In genomic region chr9:128203842-128204551, GRCh38 we compare ENCODE assay signal across 8 cellular contexts. TPM values are rescaled to one million over a fixed set of nuclear protein-coding genes. Genes with fewer than 3 reads are reported as not detected.
DNase-seq lines count a peak whose midpoint lies in the region; ATAC-seq and TF ChIP-seq lines count a peak whose summit lies in the region.

No MANE protein-coding gene starts in this region.

- H3K27ac Mint-ChIP-seq in activated CD4-positive, alpha-beta T cell treated with anti-CD3 and anti-CD28 coated beads for 36 hours: no peak overlapping the region
- H3K27ac Mint-ChIP-seq in activated B cell treated with CpG ODN at 0.5 μM for 24 hours: no peak overlapping the region

- H3K4me3 ChIP-seq in parathyroid adenoma (ENCODE audit: low read depth, low read length): peak overlapping the region; percentile 61

- peak overlapping the region; percentile 26 for H3K4me3 Mint-ChIP-seq in activated CD4-positive, alpha-beta T cell treated with anti-CD3 and anti-CD28 coated beads for 36 hours
- peak overlapping the region; percentile 64 for H3K4me3 Mint-ChIP-seq in activated B cell treated with CpG ODN at 0.5 μM for 24 hours

- peaks cover 12% of the 10 kb centered on the region for H3K4me1 Mint-ChIP-seq in activated CD4-positive, alpha-beta T cell treated with anti-CD3 and anti-CD28 coated beads for 36 hours
- H3K4me1 Mint-ChIP-seq in activated B cell treated with CpG ODN at 0.5 μM for 24 hours: peaks cover 7% of the 10 kb centered on the region

- intact Hi-C loops in activated CD4-positive, alpha-beta T cell treated with anti-CD3 and anti-CD28 coated beads for 36 hours (cut with DNase I, micrococcal nuclease): loop anchor here (1.0 kb wide), 8 partner anchors 13 to 136 kb away; partner anchors contain the start of genes BBLN (in 1 of the 2), CIZ1 (in 1 of the 2), COQ4 (in 1 of the 2) and GOLGA2 (in 1 of the 2)
- intact Hi-C loops in activated B cell treated with CpG ODN at 0.5 μM for 24 hours (cut with micrococcal nuclease): loop anchor here (1.0 kb wide), 4 partner anchors 13 to 136 kb away; partner anchors contain the start of genes CIZ1 and SLC27A4

- H3K9me3 Mint-ChIP-seq in activated CD4-positive, alpha-beta T cell treated with anti-CD3 and anti-CD28 coated beads for 36 hours (ENCODE audit: low read depth): no peaks in the 10 kb centered on the region
- H3K9me3 Mint-ChIP-seq in activated B cell treated with CpG ODN at 0.5 μM for 24 hours: no peaks in the 10 kb centered on the region

- CTCF ChIA-PET in activated CD4-positive, alpha-beta T cell treated with anti-CD3 and anti-CD28 coated beads for 36 hours (lab: Charles Lee): interaction anchor here (0.7 to 0.9 kb wide), 4 partner anchors 14 to 678 kb away, joined by 3 to 4 read pairs (median 3); no protein-coding TSS in a partner anchor
- CTCF ChIA-PET in activated B cell treated with CpG ODN at 0.5 μM for 24 hours (lab: Charles Lee): interaction anchor here (0.7 kb wide), 1 partner anchor 705 kb away, joined by 3 read pairs; no protein-coding TSS in a partner anchor

- H3K4me2 ChIP-seq in parathyroid adenoma (ENCODE audit: low read length): peak overlapping the region; percentile 91

- ATAC-seq in activated CD4-positive, alpha-beta T cell treated with anti-CD3 and anti-CD28 coated beads for 36 hours: no peak
- no peak for ATAC-seq in activated B cell treated with CpG ODN at 0.5 μM for 24 hours (ENCODE audit: low read depth)
- ATAC-seq in HG03175 (IDR thresholded peaks at IDR 0.05; ENCODE audit: unreplicated experiment): no peak
- ATAC-seq in HG03571 (IDR thresholded peaks at IDR 0.05; ENCODE audit: unreplicated experiment): no peak

- no peaks in the 10 kb centered on the region for H3K79me2 ChIP-seq in parathyroid adenoma

- peak; percentile 38 for DNase-seq in activated CD4-positive, alpha-beta T cell treated with anti-CD3 and anti-CD28 coated beads for 36 hours
- DNase-seq in activated CD4-positive, alpha-beta T cell treated with anti-CD3 and anti-CD28 coated beads, Interleukin-2, amount 50 U/mL, for 1 hour: no peak
- peak; percentile 39 for DNase-seq in NCI-H1105 (lab: John Stamatoyannopoulos, UW)
- DNase-seq in activated B cell treated with CpG ODN at 0.5 μM for 24 hours: peak; percentile 29
- DNase-seq in glomerular visceral epithelial cell (ENCODE audit: extremely low spot score): peak; percentile 67

- no peak overlapping the region for H3K9ac ChIP-seq in parathyroid adenoma

- H3K36me3 ChIP-seq in parathyroid adenoma (ENCODE audit: control insufficient read depth, insufficient read depth, low read length): no peaks in the 10 kb centered on the region

- peak overlapping the region; percentile 77 for H2AFZ ChIP-seq in parathyroid adenoma

- TF ChIP-seq CTCF in activated B cell treated with CpG ODN at 0.5 μM for 24 hours (IDR thresholded peaks at IDR 0.05) (no peak), parathyroid adenoma (IDR thresholded peaks at IDR 0.05) (no peak)

- no peaks in the 10 kb centered on the region for H3K4me1 ChIP-seq in parathyroid adenoma

- H3K27ac ChIP-seq in parathyroid adenoma: no peak overlapping the region

- no peaks in the 10 kb centered on the region for H3K27me3 ChIP-seq in parathyroid adenoma (ENCODE audit: control insufficient read depth, insufficient read depth, low read length)

- H3K36me3 Mint-ChIP-seq in activated CD4-positive, alpha-beta T cell treated with anti-CD3 and anti-CD28 coated beads for 36 hours (ENCODE audit: low read depth): no peaks in the 10 kb centered on the region
- H3K36me3 Mint-ChIP-seq in activated B cell treated with CpG ODN at 0.5 μM for 24 hours (ENCODE audit: low read depth): no peaks in the 10 kb centered on the region

- no peaks in the 10 kb centered on the region for H3K9me3 ChIP-seq in parathyroid adenoma (ENCODE audit: control insufficient read depth, low read length)

- peaks cover 11% of the 10 kb centered on the region for H3K27me3 Mint-ChIP-seq in activated CD4-positive, alpha-beta T cell treated with anti-CD3 and anti-CD28 coated beads for 36 hours
- peaks cover 24% of the 10 kb centered on the region for H3K27me3 Mint-ChIP-seq in activated B cell treated with CpG ODN at 0.5 μM for 24 hours

- POLR2A ChIA-PET in activated CD4-positive, alpha-beta T cell treated with anti-CD3 and anti-CD28 coated beads for 36 hours (lab: Charles Lee): interaction anchor here (0.6 kb wide), 1 partner anchor 12 kb away, joined by 5 read pairs; no protein-coding TSS in a partner anchor
- POLR2A ChIA-PET in activated B cell treated with CpG ODN at 0.5 μM for 24 hours (lab: Charles Lee): no interaction called here

RNA-seq across cellular contexts. Expression of gene DNM1, which starts 0.8 kb away (rescaled TPM):
- total RNA-seq in activated CD4-positive, alpha-beta T cell treated with anti-CD3 and anti-CD28 coated beads for 36 hours: under 1 TPM; 0.50 to 0.72 TPM
- total RNA-seq in activated B cell treated with CpG ODN at 0.5 μM for 24 hours: 0.81 and 0.86 TPM in 2 replicates

RNA-seq across cellular contexts. Expression of gene CIZ1, which starts 12.6 kb away (rescaled TPM):
- 100 to 1,000 TPM in 1 of 2 experiments, 10 to 100 TPM in 1; 79.5 to 110 TPM for total RNA-seq in activated CD4-positive, alpha-beta T cell treated with anti-CD3 and anti-CD28 coated beads for 36 hours
- total RNA-seq in activated B cell treated with CpG ODN at 0.5 μM for 24 hours: 142 and 160 TPM in 2 replicates

RNA-seq across cellular contexts. Expression of gene BBLN, which starts 43.9 kb away (rescaled TPM):
- total RNA-seq in activated CD4-positive, alpha-beta T cell treated with anti-CD3 and anti-CD28 coated beads for 36 hours: 10 to 100 TPM; 64.4 to 68.5 TPM
- 47.7 and 53.6 TPM in 2 replicates for total RNA-seq in activated B cell treated with CpG ODN at 0.5 μM for 24 hours

RNA-seq across cellular contexts. Expression of gene LCN2, which starts 54.7 kb away (rescaled TPM):
- total RNA-seq in activated CD4-positive, alpha-beta T cell treated with anti-CD3 and anti-CD28 coated beads for 36 hours: not detected
- not detected in 2 replicates for total RNA-seq in activated B cell treated with CpG ODN at 0.5 μM for 24 hours
